In genomic region chr20:63858393-63859165, GRCh38 we compare ENCODE assay signal across 1 cellular context.
A peak's percentile ranks its signal among the peaks of the same experiment; 100 is the strongest.
TF ChIP-seq lines count a peak whose summit lies in the region.

No MANE protein-coding gene starts in this region.

TF ChIP-seq in endothelial cell of umbilical vein, 7 proteins besides CTCF, POLR2A, EP300 and RAD21:
- no peak for TF ChIP-seq EZH2 (IDR thresholded peaks at IDR 0.05; ENCODE audit: borderline replicate concordance, low read depth, low read length, severe bottlenecking)
- TF ChIP-seq POLR2AphosphoS5 (IDR thresholded peaks at IDR 0.05; ENCODE audit: insufficient read depth, low read depth, low read length), result peak; percentile 27
- TF ChIP-seq JUN (IDR thresholded peaks at IDR 0.05; ENCODE audit: borderline replicate concordance, insufficient read depth, insufficient read length, low read depth), result no peak
- no peak for TF ChIP-seq MAX (IDR thresholded peaks at IDR 0.05; ENCODE audit: insufficient read depth, insufficient read length)
- no peak for TF ChIP-seq GATA2 (IDR thresholded peaks at IDR 0.05; ENCODE audit: insufficient read depth, insufficient read length, low read depth, low read length)
